ENCODE assay signal across 29 cellular contexts in the genomic region with DNA sequence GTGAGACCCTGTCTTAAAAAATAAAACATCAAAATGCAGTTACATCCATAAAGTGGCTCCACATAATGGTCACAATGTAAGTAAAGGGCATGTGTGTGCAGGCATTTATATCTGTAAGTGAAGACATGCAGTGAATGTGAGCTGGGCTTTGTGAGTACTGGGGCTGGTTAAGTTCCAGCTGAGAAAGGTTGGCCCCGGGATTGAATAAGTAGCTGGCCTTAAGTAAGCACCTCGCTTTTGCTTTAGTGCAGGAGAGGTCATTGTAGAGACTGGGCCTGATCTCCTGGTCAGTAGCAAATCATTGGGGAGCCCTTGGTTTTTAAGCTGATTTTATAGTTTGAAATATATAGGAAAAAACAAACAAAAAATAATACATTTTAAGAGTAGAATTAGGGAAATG. TPM values are rescaled to one million over a fixed set of nuclear protein-coding genes. Genes with fewer than 3 reads are reported as not detected.
DNase-seq lines count a peak whose midpoint lies in the region; ATAC-seq and TF ChIP-seq lines count a peak whose summit lies in the region.
"Had no signal": no experiment of that assay in that cellular context is flagged by ENCODE, and none has a peak within 500 bp of the region (broad histone marks: within the 10 kb centered on the region; RNA-seq: fewer than 3 reads in every experiment).

No MANE protein-coding gene starts in this region.

- H3K4me1 ChIP-seq in heart left ventricle (peaks cover 19 to 100% (median 74%) of the 10 kb centered on the region in 12 donors), tibial nerve (peaks cover 0 to 82% (median 20%) of the 10 kb centered on the region in 4 donors)

- H3K9me3 Mint-ChIP-seq in neural crest cell = no peaks in the 10 kb centered on the region
- H3K9me3 Mint-ChIP-seq: CD8-positive, alpha-beta memory T cell; IgD-negative memory B cell; nephron progenitor cell; stimulated activated naive B cell treated with anti-CD40 and anti-IgM and Interleukin-4, amounts not matched to agents 10 μg/mL and 1 μg/mL and 100 μg/mL, for 72 hours had no signal

- H3K27ac ChIP-seq in heart left ventricle (peak overlapping the region in 10 of 12 donors; percentile 12 to 100 (median 97)), caudate nucleus (ENCODE audit: low read depth, low read length) (peak overlapping the region; percentile 74), tibial nerve (peak overlapping the region; percentile 1 to 100 (median 58))
- H3K27ac ChIP-seq: gastroesophageal sphincter, parathyroid adenoma, testis, vagina had no signal

- TF ChIP-seq CTCF in heart left ventricle (IDR thresholded peaks at IDR 0.05) (no peak), neural crest cell (conservative IDR thresholded peaks at IDR 0.05) (no peak), tibial nerve (IDR thresholded peaks at IDR 0.05) (no peak)

- peak overlapping the region; percentile 43 for H3K4me3 Mint-ChIP-seq in neural crest cell
- H3K4me3 Mint-ChIP-seq: CD8-positive, alpha-beta memory T cell; nephron progenitor cell; stimulated activated naive B cell treated with anti-CD40 and anti-IgM and Interleukin-4, amounts not matched to agents 10 μg/mL and 1 μg/mL and 100 μg/mL, for 72 hours had no signal

- peaks cover 1% of the 10 kb centered on the region for H3K36me3 Mint-ChIP-seq in neural crest cell (ENCODE audit: low read depth)
- H3K36me3 Mint-ChIP-seq: IgD-negative memory B cell; stimulated activated naive B cell treated with anti-CD40 and anti-IgM and Interleukin-4, amounts not matched to agents 10 μg/mL and 1 μg/mL and 100 μg/mL, for 72 hours had no signal

- DNase-seq in heart left ventricle (no peak), left cardiac atrium (no peak), caudate nucleus (lab: John Stamatoyannopoulos, UW) (no peak), neural crest cell (ENCODE audit: low read depth, low spot score) (no peak), tibial nerve (ENCODE audit: low spot score in 2 of 2) (no peak), NCI-H1105 treated with DMSO at 0.1 percent for 48 hours (lab: John Stamatoyannopoulos, UW) (no peak)
- no peak for DNase-seq in stimulated activated CD4-positive, alpha-beta T cell treated with anti-CD3 and anti-CD28 coated beads, Interleukin-12 subunit alpha, Interleukin-12 subunit beta, amount 100 ng/mL, for 4 hours
- DNase-seq: activated CD4-positive, alpha-beta T cell treated with anti-CD3 and anti-CD28 coated beads, Interleukin-2, amount 50 U/mL, for 48 hours; activated naive CD4-positive, alpha-beta T cell treated with anti-CD3 and anti-CD28 coated beads, Interleukin-2, amount 50 U/mL, for 16 hours; amygdala; CD8-positive, alpha-beta memory T cell; dermis blood vessel endothelial cell; DMS 273 treated with DMSO at 0.1 percent for 48 hours; EL; hypothalamus; NCI-H2029; NCI-H526 treated with DMSO at 0.1 percent for 48 hours; nephron progenitor cell; stimulated activated CD4-positive, alpha-beta T cell treated with anti-CD3 and anti-CD28 coated beads, Interleukin-15, amount 100 ng/mL, for 24 hours; stimulated activated naive B cell treated with anti-CD40 and anti-IgM and Interleukin-4, amounts not matched to agents 10 μg/mL and 1 μg/mL and 100 μg/mL, for 72 hours; T1000; testis had no signal

- H3K9me3 ChIP-seq in heart left ventricle = no peaks in the 10 kb centered on the region
- H3K9me3 ChIP-seq in tibial nerve = no peaks in the 10 kb centered on the region
- H3K9me3 ChIP-seq: gastroesophageal sphincter, testis, vagina had no signal

- WGBS in heart left ventricle, 4 donors = 35 to 44% (median 39%) methylated on average over 2 of the region's 2 CpGs
- 30 to 35% methylated on average over 2 of the region's 2 CpGs for WGBS in tibial nerve, 2 donors

- peak overlapping the region in 4 of 12 donors; percentile 8 to 91 (median 14) for H3K4me3 ChIP-seq in heart left ventricle
- peak overlapping the region in 1 of 4 donors; percentile 95 for H3K4me3 ChIP-seq in tibial nerve
- H3K4me3 ChIP-seq: gastroesophageal sphincter, testis, vagina had no signal

- no peaks in the 10 kb centered on the region for H3K27me3 ChIP-seq in heart left ventricle
- H3K27me3 ChIP-seq in tibial nerve = no peaks in the 10 kb centered on the region
- H3K27me3 ChIP-seq: gastroesophageal sphincter, testis, vagina had no signal

- ATAC-seq in heart left ventricle (no peak), left cardiac atrium (no peak), HG02623 (IDR thresholded peaks at IDR 0.05; ENCODE audit: unreplicated experiment) (no peak)
- ATAC-seq: activated CD4-positive, CD25-positive, alpha-beta regulatory T cell treated with anti-CD3 and anti-CD28 coated beads, Interleukin-2, amount 50 U/mL, for 24 hours; gastroesophageal sphincter; sciatic nerve; stimulated activated naive B cell treated with anti-CD40 and anti-IgM and Interleukin-4, amounts not matched to agents 10 μg/mL and 1 μg/mL and 100 μg/mL, for 72 hours had no signal

- no peak for TF ChIP-seq EP300 in tibial nerve (IDR thresholded peaks at IDR 0.05)

- TF ChIP-seq POLR2A in heart left ventricle (IDR thresholded peaks at IDR 0.05) = no peak
- no peak for TF ChIP-seq POLR2A in tibial nerve (IDR thresholded peaks at IDR 0.05)

- no peaks in the 10 kb centered on the region for H3K27me3 Mint-ChIP-seq in neural crest cell (ENCODE audit: low read depth)
- H3K27me3 Mint-ChIP-seq: CD8-positive, alpha-beta memory T cell; IgD-negative memory B cell; stimulated activated naive B cell treated with anti-CD40 and anti-IgM and Interleukin-4, amounts not matched to agents 10 μg/mL and 1 μg/mL and 100 μg/mL, for 72 hours had no signal

- H3K36me3 ChIP-seq in heart left ventricle (peaks cover 0 to 7% (median 0%) of the 10 kb centered on the region in 9 donors), tibial nerve (no peaks in the 10 kb centered on the region)
- H3K36me3 ChIP-seq: gastroesophageal sphincter, vagina had no signal

- intact Hi-C loops in heart left ventricle (cut with DNase I) (loop anchor here in 8 of 10 donors (5.0 to 10.0 kb wide), 11 partner anchors 132 to 1502 kb away; no protein-coding TSS in a partner anchor), left cardiac atrium (cut with DNase I) (loop anchor here (5.0 to 10.0 kb wide), 3 partner anchors 532 to 1502 kb away; no protein-coding TSS in a partner anchor)

- H3K4me1 Mint-ChIP-seq in neural crest cell = peaks cover 73% of the 10 kb centered on the region

- no peak overlapping the region for H3K27ac Mint-ChIP-seq in neural crest cell (ENCODE audit: unreplicated experiment)
- H3K27ac Mint-ChIP-seq: IgD-negative memory B cell; nephron progenitor cell; stimulated activated naive B cell treated with anti-CD40 and anti-IgM and Interleukin-4, amounts not matched to agents 10 μg/mL and 1 μg/mL and 100 μg/mL, for 72 hours had no signal

RNA-seq across cellular contexts. Expression of a gene that starts 8.1 kb away (rescaled TPM):
- total RNA-seq in heart left ventricle (100 to 1,000 TPM; 367 to 607 (median 489) TPM), left cardiac atrium (100 to 1,000 TPM; 317 to 351 TPM), neural crest cell (260 and 267 TPM in 2 replicates), tibial nerve (100 to 1,000 TPM; 365 to 570 (median 511) TPM)
- polyA plus RNA-seq in heart left ventricle = 100 to 1,000 TPM in 1 of 2 donors, 10 to 100 TPM in 1; 80.2 to 250 TPM
